22 cellular contexts compared by ENCODE assay signal in genomic region chr20:61832181-61832580, GRCh38.
"Had no signal": no experiment of that assay in that cellular context is flagged by ENCODE, and none has a peak within 500 bp of the region (broad histone marks: within the 10 kb centered on the region; RNA-seq: fewer than 3 reads in every experiment).

No MANE protein-coding gene starts in this region.

- H3K27me3 ChIP-seq: MG63 had no signal

- H3K4me3 ChIP-seq: MG63 had no signal

- H3K9me3 ChIP-seq: MG63 had no signal

- ATAC-seq: SK-N-SH treated with all-trans-retinoic acid at 6 μM for 48 hours had no signal

- H3K36me3 ChIP-seq: MG63 had no signal

- DNase-seq: IMR-90, Karpas-422, KG1, MG63, NCI-H1092, NCI-H1105 treated with DMSO at 0.1 percent for 48 hours, NCI-H1417 treated with DMSO at 0.1 percent for 48 hours, NCI-H146, NCI-H1694 treated with DMSO at 0.1 percent for 48 hours, NCI-H1930, NCI-H2081, NCI-H2107, NCI-H226, NCI-H446, NCI-H510A, NCI-H524 treated with DMSO at 0.1 percent for 48 hours, NCI-H69, NCI-H774, RPMI8226, SHP77 had no signal

- FAIRE-seq: RCC 7860 had no signal
